In the genomic region with DNA sequence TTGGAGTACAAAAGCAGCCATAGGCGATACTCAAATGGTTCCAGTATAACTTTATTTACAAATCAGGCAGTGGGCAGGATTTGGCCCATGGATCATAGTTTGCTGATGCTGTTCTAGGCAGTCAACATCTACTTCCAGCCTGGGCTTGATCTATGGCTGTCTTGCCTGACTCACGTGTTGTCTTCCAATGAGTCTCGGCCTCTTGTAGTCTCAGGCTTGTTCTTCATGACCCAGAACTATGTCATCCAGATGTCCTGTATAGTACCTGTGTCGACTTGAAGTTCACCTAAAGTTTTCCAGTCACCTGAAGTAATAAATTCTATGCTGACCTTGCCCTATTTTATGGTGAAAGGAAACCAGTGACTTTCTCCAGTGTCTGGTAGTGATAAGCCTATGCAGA, we compare ENCODE assay signal across 29 cellular contexts. TPM values are rescaled to one million over a fixed set of nuclear protein-coding genes. Genes with fewer than 3 reads are reported as not detected.
A peak's percentile ranks its signal among the peaks of the same experiment; 100 is the strongest.
DNase-seq lines count a peak whose midpoint lies in the region; ATAC-seq, FAIRE-seq and TF ChIP-seq lines count a peak whose summit lies in the region.
"Had no signal": no experiment of that assay in that cellular context is flagged by ENCODE, and none has a peak within 500 bp of the region (broad histone marks: within the 10 kb centered on the region; RNA-seq: fewer than 3 reads in every experiment).

No MANE protein-coding gene starts in this region.

- no peak for DNase-seq in Right ventricle myocardium inferior (ENCODE audit: missing footprints)
- DNase-seq in Right ventricle myocardium superior, result no peak
- no peak for DNase-seq in RWPE2 (ENCODE audit: low spot score)
- peak; percentile 82 for DNase-seq in epithelial cell of prostate (ENCODE audit: low read depth, low spot score)
- DNase-seq in keratinocyte (ENCODE audit: low read depth, low spot score), result peak; percentile 69
- DNase-seq in activated effector memory CD4-positive, alpha-beta T cell treated with Interleukin-2 at 50 U/mL for 16 hours, result no peak
- DNase-seq in DMS153 (lab: John Stamatoyannopoulos, UW), result no peak
- DNase-seq in adrenal gland, result no peak
- DNase-seq: 8988T; ACHN; AML-193; BE2C; CD4-positive, alpha-beta T cell; CD8-positive, alpha-beta memory T cell; DMS 273 treated with DMSO at 0.1 percent for 48 hours; DMS53; DMS79 treated with DMSO at 0.1 percent for 48 hours; GF-D8; GM23248; H7; HCEC 1CT had no signal

- peak overlapping the region; percentile 38 for H3K4me2 ChIP-seq in keratinocyte (ENCODE audit: control insufficient read depth, extremely low read depth, insufficient read depth, low read depth, low read length)
- H3K4me2 ChIP-seq: A549; BLaER1 treated with 17β-estradiol and CSF1 and Interleukin-3, amounts not matched to agents 10 nM and 100 nM had no signal

- H3K9me3 ChIP-seq in RWPE2 (ENCODE audit: severe bottlenecking) (no peaks in the 10 kb centered on the region), keratinocyte (ENCODE audit: control insufficient read depth, low read depth, low read length) (no peaks in the 10 kb centered on the region), adrenal gland (replicated peaks in 1 of 3) (no peaks in the 10 kb centered on the region)
- H3K9me3 ChIP-seq: A549; BE2C; BLaER1 treated with 17β-estradiol and CSF1 and Interleukin-3, amounts not matched to agents 10 nM and 100 nM had no signal

- H3K36me3 ChIP-seq in RWPE2 (ENCODE audit: low read depth) (no peaks in the 10 kb centered on the region), keratinocyte (ENCODE audit: control insufficient read depth in 2 of 2, extremely low read depth in 1 of 2, insufficient read depth in 2 of 2, low read length in 2 of 2) (no peaks in the 10 kb centered on the region), adrenal gland (replicated peaks in 1 of 2) (no peaks in the 10 kb centered on the region)
- H3K36me3 ChIP-seq: BE2C; BLaER1 treated with 17β-estradiol and CSF1 and Interleukin-3, amounts not matched to agents 10 nM and 100 nM had no signal

- peak; percentile 53 for FAIRE-seq in keratinocyte (lab: Jason Lieb, UNC)
- FAIRE-seq: A549, D721Med, GM12891, H1 had no signal

- H3K27me3 ChIP-seq in RWPE2 (ENCODE audit: insufficient read depth, poor library complexity, severe bottlenecking), result no peaks in the 10 kb centered on the region
- H3K27me3 ChIP-seq in keratinocyte (ENCODE audit: control insufficient read depth, extremely low read depth, insufficient read depth, low read length), result no peaks in the 10 kb centered on the region
- no peaks in the 10 kb centered on the region for H3K27me3 ChIP-seq in adrenal gland
- H3K27me3 ChIP-seq: BE2C; BLaER1 treated with 17β-estradiol and CSF1 and Interleukin-3, amounts not matched to agents 10 nM and 100 nM had no signal

- H3K79me2 ChIP-seq in keratinocyte (ENCODE audit: control insufficient read depth, insufficient read depth, low read length), result no peaks in the 10 kb centered on the region

- TF ChIP-seq CTCF in RWPE2 (IDR thresholded peaks at IDR 0.05; ENCODE audit: poor library complexity, severe bottlenecking), result no peak
- TF ChIP-seq CTCF in keratinocyte (optimal IDR thresholded peaks at IDR 0.05 in 1 of 3, IDR thresholded peaks at IDR 0.05 in 1 of 3, conservative IDR thresholded peaks at IDR 0.05 in 1 of 3; ENCODE audit: extremely low read depth in 1 of 3, insufficient read depth in 2 of 3, low read length in 3 of 3), result no peak
- TF ChIP-seq CTCF in adrenal gland (IDR thresholded peaks at IDR 0.05), result no peak

- no peak overlapping the region for H2AFZ ChIP-seq in keratinocyte (ENCODE audit: control insufficient read depth, low read length)
- H2AFZ ChIP-seq: GM23248 had no signal

- H3K9me1 ChIP-seq in keratinocyte (ENCODE audit: control insufficient read depth, extremely low read depth, insufficient read depth, low read length), result no peaks in the 10 kb centered on the region

- H3K4me1 ChIP-seq in RWPE2 (ENCODE audit: insufficient read depth, poor library complexity, severe bottlenecking) (no peaks in the 10 kb centered on the region), keratinocyte (ENCODE audit: control insufficient read depth, extremely low read depth, insufficient read depth, low read length) (peaks cover 13% of the 10 kb centered on the region), adrenal gland (replicated peaks in 1 of 2) (no peaks in the 10 kb centered on the region)
- H3K4me1 ChIP-seq: A549; BE2C; BLaER1 treated with 17β-estradiol and CSF1 and Interleukin-3, amounts not matched to agents 10 nM and 100 nM had no signal

- H3K4me3 ChIP-seq in RWPE2 (ENCODE audit: severe bottlenecking), result no peak overlapping the region
- no peak overlapping the region for H3K4me3 ChIP-seq in keratinocyte (ENCODE audit: control insufficient read depth in 2 of 3, extremely low read depth in 1 of 3, insufficient read depth in 2 of 3, low read depth in 1 of 3, low read length in 3 of 3)
- H3K4me3 ChIP-seq in adrenal gland, result no peak overlapping the region
- H3K4me3 ChIP-seq: A549; BLaER1 treated with 17β-estradiol and CSF1 and Interleukin-3, amounts not matched to agents 10 nM and 100 nM; GM23248 had no signal

- TF ChIP-seq POLR2A in adrenal gland (IDR thresholded peaks at IDR 0.05), result no peak

- H4K20me1 ChIP-seq in keratinocyte (ENCODE audit: control insufficient read depth, extremely low read depth, insufficient read depth, low read length), result no peaks in the 10 kb centered on the region
- H4K20me1 ChIP-seq: BLaER1 treated with 17β-estradiol and CSF1 and Interleukin-3, amounts not matched to agents 10 nM and 100 nM had no signal

- dilution Hi-C loops in keratinocyte (cut with MboI; ENCODE audit: extremely low pct_ligation_motif_present, low sequenced_read_pairs), result no loop called here

- ATAC-seq in Right ventricle myocardium inferior (peak; percentile 10), Right ventricle myocardium superior (ENCODE audit: poor library complexity) (no peak), RWPE2 (ENCODE audit: low read depth) (peak; percentile 49; the same call in 2 of the 3 replicates)
- ATAC-seq: A549 had no signal

- intact Hi-C loops in Right ventricle myocardium inferior (cut with DNase I) (no loop called here), Right ventricle myocardium superior (cut with DNase I) (loop anchor here (2.0 kb wide), 1 partner anchor 101 kb away; no protein-coding TSS in a partner anchor), adrenal gland (cut with DNase I) (loop anchor here in 1 of 2 donors (5.0 kb wide), 1 partner anchor 104 kb away; a partner anchor contains a TSS)

- H3K27ac ChIP-seq in RWPE2 (ENCODE audit: poor library complexity, severe bottlenecking), result no peak overlapping the region
- peak overlapping the region; percentile 4 for H3K27ac ChIP-seq in epithelial cell of prostate
- H3K27ac ChIP-seq in keratinocyte (ENCODE audit: control insufficient read depth, insufficient read depth, low read length), result no peak overlapping the region
- H3K27ac ChIP-seq in adrenal gland, result no peak overlapping the region
- H3K27ac ChIP-seq: A549; BLaER1 treated with 17β-estradiol and CSF1 and Interleukin-3, amounts not matched to agents 10 nM and 100 nM; GM23248 had no signal

- WGBS in adrenal gland, 4 donors, result 72 to 79% (median 76%) methylated on average over 4 of the region's 4 CpGs

- H3K9ac ChIP-seq in keratinocyte (ENCODE audit: control insufficient read depth, extremely low read depth, insufficient read depth, low read length), result no peak overlapping the region
- H3K9ac ChIP-seq: BLaER1 treated with 17β-estradiol and CSF1 and Interleukin-3, amounts not matched to agents 10 nM and 100 nM; GM23248 had no signal

RNA-seq across cellular contexts. Expression of a gene that starts 8.7 kb away (rescaled TPM):
- total RNA-seq in Right ventricle myocardium inferior (31.2 TPM), Right ventricle myocardium superior (27.4 TPM), adrenal gland (10 to 100 TPM in 7 of 8 donors, under 1 TPM in 1; 0.34 to 64.1 (median 37.4) TPM)
- polyA plus RNA-seq in keratinocyte (2.7 to 4.0 TPM (median 3.9 TPM) in 3 replicates), adrenal gland (10 to 100 TPM; 22.6 to 79.7 (median 34.8) TPM)
- polyA plus RNA-seq in keratinocyte (2011; ENCODE audit: low read depth), result 2.2 TPM
- 4.4 and 6.7 TPM in 2 replicates for polyA plus RNA-seq in keratinocyte (2011; cell fraction: cytosol; rRNA removed)
- 12.3 and 18.5 TPM in 2 replicates for polyA plus RNA-seq in keratinocyte (2011; cell fraction: nucleus; rRNA removed)
- 2.3 and 6.7 TPM in 2 replicates for polyA plus RNA-seq in keratinocyte (2012; ENCODE audit: low replicate concordance)
- polyA minus RNA-seq in keratinocyte, result 3.4 to 6.0 TPM (median 4.2 TPM) in 3 replicates
- polyA minus RNA-seq in keratinocyte (2011; cell fraction: cytosol; rRNA and poly(A)+ RNA removed), result 4.2 TPM
- 4.6 and 5.0 TPM in 2 replicates for polyA minus RNA-seq in keratinocyte (2011; cell fraction: nucleus; rRNA and poly(A)+ RNA removed)
- total RNA-seq: Daoy, G401 had no signal
- polyA plus RNA-seq: CD8-positive, alpha-beta memory T cell had no signal

RNA-seq across cellular contexts. Expression of a gene that starts 33.6 kb away (rescaled TPM):
- not detected for total RNA-seq in Right ventricle myocardium inferior
- not detected for total RNA-seq in Right ventricle myocardium superior
- not detected in 3 replicates for polyA plus RNA-seq in keratinocyte
- polyA plus RNA-seq in keratinocyte (2011; ENCODE audit: low read depth), result 1.0 TPM
- not detected in 2 replicates for polyA plus RNA-seq in keratinocyte (2011; cell fraction: cytosol; rRNA removed)
- polyA plus RNA-seq in keratinocyte (2011; cell fraction: nucleus; rRNA removed), result not detected in 2 replicates
- polyA plus RNA-seq in keratinocyte (2012; ENCODE audit: low replicate concordance), result not detected in 2 replicates
- polyA minus RNA-seq in keratinocyte, result not detected in 3 replicates
- polyA minus RNA-seq in keratinocyte (2011; cell fraction: cytosol; rRNA and poly(A)+ RNA removed), result not detected
- not detected in 2 replicates for polyA minus RNA-seq in keratinocyte (2011; cell fraction: nucleus; rRNA and poly(A)+ RNA removed)
- total RNA-seq in adrenal gland, result under 1 TPM in 2 of 8 donors, not detected in 6; 0.43 to 0.84 TPM
- 1 to 10 TPM; 1.0 to 4.9 (median 4.0) TPM for polyA plus RNA-seq in adrenal gland
- total RNA-seq: CD4-positive, alpha-beta T cell; CD8-positive, alpha-beta memory T cell; Daoy; G401; GM23248; H1; H7 had no signal
- polyA plus RNA-seq: A549; CD14-positive monocyte; CD8-positive, alpha-beta memory T cell; GM23248 had no signal

Comparison
In these comparisons a context has a peak if more than half of its experiments do, and no peak if none do; other contexts are left out.
1. DNase-seq: peak in epithelial cell of prostate (single experiment) and keratinocyte (single experiment); none in Right ventricle myocardium inferior (single experiment), Right ventricle myocardium superior (single experiment), RWPE2 (single experiment), activated effector memory CD4-positive, alpha-beta T cell treated with Interleukin-2 at 50 U/mL for 16 hours (single experiment), DMS153 (single experiment) and adrenal gland (0 of 7).